12 cellular contexts compared by ENCODE assay signal in the genomic region with DNA sequence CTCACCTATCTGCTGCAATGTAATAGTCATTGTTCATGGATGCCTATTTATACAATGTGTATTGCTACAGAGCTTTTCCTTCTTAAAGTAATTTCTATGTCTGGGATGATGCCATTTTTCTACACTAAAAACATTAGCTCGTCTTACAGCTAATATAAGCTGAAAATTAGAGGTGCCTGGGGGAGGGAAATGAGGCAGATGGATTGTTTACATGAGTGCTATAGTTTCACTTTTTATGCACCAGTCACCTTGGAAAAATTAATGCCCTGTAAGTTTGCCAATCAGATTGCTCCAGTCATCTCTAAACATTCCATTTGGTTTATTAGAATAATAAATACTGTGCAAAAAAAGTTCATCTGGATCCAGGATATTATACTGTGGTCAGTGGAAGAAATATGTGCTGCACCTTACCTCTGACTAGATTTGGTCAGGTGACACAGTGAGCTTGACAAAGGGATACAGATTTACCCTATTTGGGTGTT.
DNase-seq lines count a peak whose midpoint lies in the region; ATAC-seq and TF ChIP-seq lines count a peak whose summit lies in the region.
"Had no signal": no experiment of that assay in that cellular context is flagged by ENCODE, and none has a peak within 500 bp of the region (broad histone marks: within the 10 kb centered on the region; RNA-seq: fewer than 3 reads in every experiment).

No MANE protein-coding gene starts in this region.

- H4K91ac ChIP-seq in IMR-90 (ENCODE audit: insufficient read depth, low read depth, low read length): no peak overlapping the region

- H3K27ac ChIP-seq in IMR-90 (ENCODE audit: insufficient read depth, low read length): no peak overlapping the region
- peak overlapping the region; percentile 27 for H3K27ac ChIP-seq in muscle layer of colon (ENCODE audit: low read depth, low read length)
- no peak overlapping the region for H3K27ac ChIP-seq in left ventricle myocardium inferior (replicated peaks)
- H3K27ac ChIP-seq: WERI-Rb-1 had no signal

- no peak overlapping the region for H3K18ac ChIP-seq in IMR-90 (ENCODE audit: low read depth, low read length)

- peak overlapping the region; percentile 30; the same call in 1 of the 2 replicates for H3K4me2 ChIP-seq in IMR-90 (ENCODE audit: low read depth, low read length)

- H2AK5ac ChIP-seq in IMR-90 (ENCODE audit: low read depth, low read length): peak overlapping the region; percentile 87; the same call in 1 of the 2 replicates

- H4K8ac ChIP-seq in IMR-90 (ENCODE audit: low read depth in 2 of 2, low read length in 2 of 2): peak overlapping the region in 1 of 2 experiments; percentile 43; a peak in 1 of 4 replicates

- H3K9ac ChIP-seq in IMR-90 (ENCODE audit: low read depth, low read length) (no peak overlapping the region), muscle layer of colon (ENCODE audit: low read length) (no peak overlapping the region)

- H3K4me3 ChIP-seq in IMR-90 (ENCODE audit: insufficient read depth, low read depth, low read length) (no peak overlapping the region), muscle layer of colon (ENCODE audit: low read depth in 1 of 2, low read length in 2 of 2) (no peak overlapping the region), left ventricle myocardium inferior (no peak overlapping the region)
- H3K4me3 ChIP-seq: GM12878, heart left ventricle had no signal

- intact Hi-C loops in IMR-90 (cut with micrococcal nuclease): no loop called here
- intact Hi-C loops in left ventricle myocardium inferior (cut with micrococcal nuclease): loop anchor here (10.0 kb wide), 1 partner anchor 389 kb away; no protein-coding TSS in a partner anchor

- no peak overlapping the region for H3K4ac ChIP-seq in IMR-90 (ENCODE audit: low read depth, low read length)

- no peak overlapping the region for H2AFZ ChIP-seq in IMR-90 (replicated peaks; ENCODE audit: low read length, poor library complexity)

- peaks cover 0 to 1% of the 10 kb centered on the region in 2 experiments; a peak in 1 of 4 replicates for H3K79me1 ChIP-seq in IMR-90 (ENCODE audit: low read depth in 1 of 2, low read length in 2 of 2)

- no peaks in the 10 kb centered on the region for H3K36me3 ChIP-seq in IMR-90 (ENCODE audit: control insufficient read depth, insufficient read depth, low read length)
- H3K36me3 ChIP-seq in muscle layer of colon (ENCODE audit: insufficient read depth, low read length): no peaks in the 10 kb centered on the region
- no peaks in the 10 kb centered on the region for H3K36me3 ChIP-seq in left ventricle myocardium inferior
- H3K36me3 ChIP-seq: heart left ventricle, WERI-Rb-1 had no signal

- no CpG with 5 or more reads among the region's 1 CpG for WGBS in IMR-90 (ENCODE audit: extremely low coverage in 2 of 2, insufficient read length in 1 of 2), 2 experiments

- DNase-seq in AG09319 (ENCODE audit: extremely low read depth, low read depth) (peak; percentile 80), IMR-90 (peak; percentile 93), T47D (ENCODE audit: low read depth in 1 of 2, low spot score in 1 of 2) (peak; percentile 42 to 86), left ventricle myocardium inferior (no peak), epidermal melanocyte (ENCODE audit: insufficient read length, low spot score) (no peak)
- DNase-seq: heart left ventricle, midbrain, WERI-Rb-1 had no signal

- TF ChIP-seq CTCF in AG09319 (IDR thresholded peaks at IDR 0.05; ENCODE audit: low read depth, low read length): no peak
- TF ChIP-seq CTCF in IMR-90 (conservative IDR thresholded peaks at IDR 0.05; ENCODE audit: low read depth, low read length): no peak
- TF ChIP-seq CTCF in left ventricle myocardium inferior (IDR thresholded peaks at IDR 0.05; ENCODE audit: borderline replicate concordance): no peak

- no peaks in the 10 kb centered on the region for H4K20me1 ChIP-seq in IMR-90 (ENCODE audit: insufficient read depth, low read length)

- no peak overlapping the region for H3K56ac ChIP-seq in IMR-90 (ENCODE audit: extremely low read depth, insufficient read depth, low read length)

- BruUV-seq in IMR-90 (replicated peaks; lab: Mats Ljungman, UMichigan): no TSS peak

- H2AK9ac ChIP-seq in IMR-90 (replicated peaks; ENCODE audit: low read depth, low read length, poor library complexity): no peak overlapping the region

- CTCF ChIA-PET in IMR-90 (lab: Yijun Ruan, JAX): interaction anchor here (0.6 kb wide), 1 partner anchor 533 kb away, joined by 3 read pairs; no protein-coding TSS in a partner anchor

- peak overlapping the region; percentile 43; the same call in 1 of the 2 replicates for H2BK20ac ChIP-seq in IMR-90 (ENCODE audit: low read depth, low read length)

- peak; percentile 21 for TF ChIP-seq RAD21 in IMR-90 (IDR thresholded peaks at IDR 0.05; ENCODE audit: low read length)

- ATAC-seq in IMR-90 (ENCODE audit: low read depth) (peak; percentile 87), HG02870 (IDR thresholded peaks at IDR 0.05; ENCODE audit: unreplicated experiment) (no peak), HG02973 (IDR thresholded peaks at IDR 0.05; ENCODE audit: unreplicated experiment) (no peak)
- ATAC-seq: GM12878, heart left ventricle had no signal

- no peak overlapping the region for H3K14ac ChIP-seq in IMR-90 (replicated peaks; ENCODE audit: low read depth, low read length)

- POLR2A ChIA-PET in IMR-90 (lab: Charles Lee; ENCODE audit: unreplicated experiment): no interaction called here

- in situ Hi-C loops in IMR-90 (cut with MboI; ENCODE audit: low sequenced_read_pairs): loop anchor here (10.0 kb wide), 1 partner anchor 319 kb away; no protein-coding TSS in a partner anchor
- in situ Hi-C loops in T47D (cut with HindIII; ENCODE audit: low pct_unique_long_range_greater_than_20kb, low sequenced_read_pairs): no loop called here

- no peak overlapping the region for H2BK5ac ChIP-seq in IMR-90 (ENCODE audit: low read depth, low read length, poor library complexity, severe bottlenecking)

- TF ChIP-seq POLR2A in IMR-90 (IDR thresholded peaks at IDR 0.05; ENCODE audit: low read depth, low read length): no peak

- no peak overlapping the region for H3K23ac ChIP-seq in IMR-90 (ENCODE audit: low read depth, low read length)

- H2BK15ac ChIP-seq in IMR-90 (ENCODE audit: low read depth, low read length): no peak overlapping the region

- no peak overlapping the region for H4K5ac ChIP-seq in IMR-90 (ENCODE audit: low read depth, low read length)

- dilution Hi-C loops in IMR-90 (cut with HindIII; ENCODE audit: low sequenced_read_pairs, unreplicated experiment): no loop called here

- H3K9me3 ChIP-seq in IMR-90 (ENCODE audit: control insufficient read depth, insufficient read depth, low read length) (no peaks in the 10 kb centered on the region), muscle layer of colon (ENCODE audit: low read length) (no peaks in the 10 kb centered on the region), left ventricle myocardium inferior (replicated peaks) (no peaks in the 10 kb centered on the region)
- H3K9me3 ChIP-seq: heart left ventricle had no signal

- peaks cover 6% of the 10 kb centered on the region for H3K9me1 ChIP-seq in IMR-90 (ENCODE audit: insufficient read depth, low read length)

- H3K27me3 ChIP-seq in IMR-90 (ENCODE audit: control insufficient read depth, insufficient read depth, low read length): no peaks in the 10 kb centered on the region
- H3K27me3 ChIP-seq in muscle layer of colon (ENCODE audit: control insufficient read depth in 1 of 2, insufficient read depth in 2 of 2, low read length in 2 of 2): no peaks in the 10 kb centered on the region
- H3K27me3 ChIP-seq in left ventricle myocardium inferior (ENCODE audit: low read depth): no peaks in the 10 kb centered on the region
- H3K27me3 ChIP-seq: heart left ventricle had no signal

- H3K4me1 ChIP-seq in IMR-90 (ENCODE audit: control insufficient read depth, insufficient read depth, low read length) (peaks cover 7% of the 10 kb centered on the region), muscle layer of colon (ENCODE audit: insufficient read depth, low read length) (peaks cover 36% of the 10 kb centered on the region), left ventricle myocardium inferior (peaks cover 12% of the 10 kb centered on the region)

- peak overlapping the region; percentile 17 for H2BK120ac ChIP-seq in IMR-90 (ENCODE audit: low read depth, low read length)

TF ChIP-seq in IMR-90, 13 proteins besides CTCF, POLR2A, EP300 and RAD21:
- TF ChIP-seq, protein P1, sequence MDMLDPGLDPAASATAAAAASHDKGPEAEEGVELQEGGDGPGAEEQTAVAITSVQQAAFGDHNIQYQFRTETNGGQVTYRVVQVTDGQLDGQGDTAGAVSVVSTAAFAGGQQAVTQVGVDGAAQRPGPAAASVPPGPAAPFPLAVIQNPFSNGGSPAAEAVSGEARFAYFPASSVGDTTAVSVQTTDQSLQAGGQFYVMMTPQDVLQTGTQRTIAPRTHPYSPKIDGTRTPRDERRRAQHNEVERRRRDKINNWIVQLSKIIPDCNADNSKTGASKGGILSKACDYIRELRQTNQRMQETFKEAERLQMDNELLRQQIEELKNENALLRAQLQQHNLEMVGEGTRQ (IDR thresholded peaks at IDR 0.05; ENCODE audit: low read depth, low read length): peak; percentile 42; the same call in 1 of the 2 replicates
- TF ChIP-seq RCOR1 (IDR thresholded peaks at IDR 0.05; ENCODE audit: insufficient replicate concordance, low read length) (peak; percentile 35), FOS (IDR thresholded peaks at IDR 0.05; ENCODE audit: low read depth, low read length) (peak; percentile 46; the same call in 1 of the 2 replicates), RFX5 (IDR thresholded peaks at IDR 0.05; ENCODE audit: low read depth, low read length) (no peak), BHLHE40 (IDR thresholded peaks at IDR 0.05; ENCODE audit: low read depth, low read length) (no peak), CHD1 (IDR thresholded peaks at IDR 0.05; ENCODE audit: low read depth, low read length) (no peak), MAFK (IDR thresholded peaks at IDR 0.05; ENCODE audit: low read depth, low read length) (no peak), SMC3 (IDR thresholded peaks at IDR 0.05; ENCODE audit: low read depth, low read length) (0 out of 2 replicates have a peak, but pooled peaks have one; percentile 13), CEBPB (IDR thresholded peaks at IDR 0.05; ENCODE audit: low read depth, low read length) (peak; percentile 55; the same call in 1 of the 2 replicates)
- TF ChIP-seq, protein P2, sequence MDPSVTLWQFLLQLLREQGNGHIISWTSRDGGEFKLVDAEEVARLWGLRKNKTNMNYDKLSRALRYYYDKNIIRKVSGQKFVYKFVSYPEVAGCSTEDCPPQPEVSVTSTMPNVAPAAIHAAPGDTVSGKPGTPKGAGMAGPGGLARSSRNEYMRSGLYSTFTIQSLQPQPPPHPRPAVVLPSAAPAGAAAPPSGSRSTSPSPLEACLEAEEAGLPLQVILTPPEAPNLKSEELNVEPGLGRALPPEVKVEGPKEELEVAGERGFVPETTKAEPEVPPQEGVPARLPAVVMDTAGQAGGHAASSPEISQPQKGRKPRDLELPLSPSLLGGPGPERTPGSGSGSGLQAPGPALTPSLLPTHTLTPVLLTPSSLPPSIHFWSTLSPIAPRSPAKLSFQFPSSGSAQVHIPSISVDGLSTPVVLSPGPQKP (IDR thresholded peaks at IDR 0.05; ENCODE audit: borderline replicate concordance, low read depth, low read length): no peak

Comparison
In these comparisons a context has a peak if more than half of its experiments do, and no peak if none do; other contexts are left out.
1. DNase-seq: peak in AG09319 (single experiment), IMR-90 (single experiment) and T47D (2 of 2); none in left ventricle myocardium inferior (single experiment) and epidermal melanocyte (single experiment).